Comparison of ENCODE assay signal across 8 cellular contexts in the genomic region with DNA sequence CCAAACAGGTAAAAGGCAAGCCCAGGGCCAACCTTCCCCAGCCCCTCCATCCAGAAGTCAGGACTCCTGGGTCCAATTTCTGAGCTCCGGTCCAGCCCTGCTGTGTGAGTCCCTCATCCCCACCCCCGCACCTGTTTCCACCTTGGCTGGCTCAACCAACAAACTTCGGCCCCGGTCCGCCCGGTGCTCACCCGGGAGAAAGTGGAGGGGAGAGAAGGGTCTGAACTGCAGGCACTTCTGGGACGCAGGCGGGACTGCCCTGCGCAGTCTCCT. TPM values are rescaled to one million over a fixed set of nuclear protein-coding genes. Genes with fewer than 3 reads are reported as not detected.
DNase-seq lines count a peak whose midpoint lies in the region; ATAC-seq and TF ChIP-seq lines count a peak whose summit lies in the region.

No MANE protein-coding gene starts in this region.

- peak overlapping the region; percentile 66 for H3K27ac Mint-ChIP-seq in activated naive CD8-positive, alpha-beta T cell treated with anti-CD3 and anti-CD28 coated beads, Interleukin-2, amount 50 U/mL, for 24 hours

- TF ChIP-seq EP300 in tibial nerve (IDR thresholded peaks at IDR 0.05), result no peak

- no peaks in the 10 kb centered on the region for H3K27me3 Mint-ChIP-seq in activated naive CD8-positive, alpha-beta T cell treated with anti-CD3 and anti-CD28 coated beads, Interleukin-2, amount 50 U/mL, for 24 hours

- H3K9me3 Mint-ChIP-seq in activated naive CD8-positive, alpha-beta T cell treated with anti-CD3 and anti-CD28 coated beads, Interleukin-2, amount 50 U/mL, for 24 hours, result no peaks in the 10 kb centered on the region

- H3K9me3 ChIP-seq in heart left ventricle (no peaks in the 10 kb centered on the region), tibial nerve (no peaks in the 10 kb centered on the region)

- H3K4me1 ChIP-seq in heart left ventricle (peaks cover 10 to 75% (median 43%) of the 10 kb centered on the region in 12 donors), tibial nerve (peaks cover 0 to 66% (median 25%) of the 10 kb centered on the region in 4 donors)

- 22 to 29% (median 22%) methylated on average over 10 of the region's 10 CpGs; no CpG with 5 or more reads in 1 of the 4 donors for WGBS in heart left ventricle, 4 donors
- WGBS in tibial nerve, 2 donors, result 17 to 33% methylated on average over 10 of the region's 10 CpGs

- no peaks in the 10 kb centered on the region for H3K36me3 ChIP-seq in heart left ventricle
- H3K36me3 ChIP-seq in tibial nerve, result no peaks in the 10 kb centered on the region

- H3K36me3 Mint-ChIP-seq in activated naive CD8-positive, alpha-beta T cell treated with anti-CD3 and anti-CD28 coated beads, Interleukin-2, amount 50 U/mL, for 24 hours (ENCODE audit: low read depth), result peaks cover 2% of the 10 kb centered on the region

- peaks cover 54% of the 10 kb centered on the region for H3K4me1 Mint-ChIP-seq in activated naive CD8-positive, alpha-beta T cell treated with anti-CD3 and anti-CD28 coated beads, Interleukin-2, amount 50 U/mL, for 24 hours

- peak overlapping the region; percentile 46 to 85 (median 80) for H3K4me3 ChIP-seq in heart left ventricle
- H3K4me3 ChIP-seq in tibial nerve, result peak overlapping the region; percentile 45 to 67 (median 49)

- H3K27ac ChIP-seq in heart left ventricle, result peak overlapping the region; percentile 72 to 96 (median 92)
- peak overlapping the region; percentile 61 to 89 (median 84) for H3K27ac ChIP-seq in tibial nerve

- DNase-seq in heart left ventricle, result no peak
- no peak for DNase-seq in Right ventricle myocardium inferior (ENCODE audit: missing footprints)
- no peak for DNase-seq in activated naive CD8-positive, alpha-beta T cell treated with anti-CD3 and anti-CD28 coated beads, Interleukin-2, amount 50 U/mL, for 24 hours
- no peak for DNase-seq in left colon
- DNase-seq in tibial nerve (ENCODE audit: low spot score in 2 of 2), result no peak
- no peak for DNase-seq in NCI-H2227 treated with DMSO at 0.1 percent for 48 hours (lab: John Stamatoyannopoulos, UW)
- DNase-seq in LoVo (ENCODE audit: low spot score), result no peak

- TF ChIP-seq CTCF in heart left ventricle (IDR thresholded peaks at IDR 0.05) (no peak), tibial nerve (IDR thresholded peaks at IDR 0.05) (no peak)

- ATAC-seq in heart left ventricle (no peak), Right ventricle myocardium inferior (no peak), left colon (peak; percentile 20), HG02642 (IDR thresholded peaks at IDR 0.05; ENCODE audit: poor library complexity, unreplicated experiment) (no peak)
- ATAC-seq in activated naive CD8-positive, alpha-beta T cell treated with anti-CD3 and anti-CD28 coated beads, Interleukin-2, amount 50 U/mL, for 24 hours, result peak; percentile 18

- peak overlapping the region; percentile 88 for H3K4me3 Mint-ChIP-seq in activated naive CD8-positive, alpha-beta T cell treated with anti-CD3 and anti-CD28 coated beads, Interleukin-2, amount 50 U/mL, for 24 hours

- TF ChIP-seq POLR2A in heart left ventricle (IDR thresholded peaks at IDR 0.05), result no peak
- TF ChIP-seq POLR2A in tibial nerve (IDR thresholded peaks at IDR 0.05), result no peak

- intact Hi-C loops in heart left ventricle (cut with DNase I), result loop anchor here in 5 of 10 donors (2.0 to 10.0 kb wide), 5 partner anchors 16 to 198 kb away; a partner anchor contains a TSS
- intact Hi-C loops in Right ventricle myocardium inferior (cut with DNase I), result loop anchor here (5.0 kb wide), 1 partner anchor 93 kb away; no protein-coding TSS in a partner anchor
- intact Hi-C loops in left colon (cut with DNase I, micrococcal nuclease), result no loop called here

- H3K27me3 ChIP-seq in heart left ventricle, result no peaks in the 10 kb centered on the region
- H3K27me3 ChIP-seq in tibial nerve, result no peaks in the 10 kb centered on the region

RNA-seq across cellular contexts. Expression of a gene that starts 0.5 kb away (rescaled TPM):
- total RNA-seq in heart left ventricle (10 to 100 TPM in 7 of 9 donors, 1 to 10 TPM in 2; 6.3 to 49.4 (median 14.1) TPM), Right ventricle myocardium inferior (17.9 TPM), left colon (10 to 100 TPM; 11.6 to 12.8 TPM), tibial nerve (10 to 100 TPM; 33.1 to 99.0 (median 73.5) TPM)
- polyA plus RNA-seq in heart left ventricle, result 10 to 100 TPM; 11.7 to 18.3 TPM

RNA-seq across cellular contexts. Expression of a gene that starts 33.3 kb away (rescaled TPM):
- total RNA-seq in heart left ventricle, result not detected
- under 1 TPM in 1 of 2 donors, not detected in 1; 0.19 TPM for polyA plus RNA-seq in heart left ventricle
- total RNA-seq in Right ventricle myocardium inferior, result not detected
- total RNA-seq in left colon, result not detected
- not detected for total RNA-seq in tibial nerve

RNA-seq across cellular contexts. Expression of a gene that starts 36.8 kb away (rescaled TPM):
- total RNA-seq in heart left ventricle, result 10 to 100 TPM; 11.8 to 37.9 (median 21.9) TPM
- polyA plus RNA-seq in heart left ventricle, result 10 to 100 TPM; 16.7 to 25.9 TPM
- total RNA-seq in Right ventricle myocardium inferior, result 38.2 TPM
- total RNA-seq in left colon, result 10 to 100 TPM in 1 of 2 donors, 1 to 10 TPM in 1; 9.0 to 12.2 TPM
- 10 to 100 TPM; 40.2 to 59.2 (median 48.8) TPM for total RNA-seq in tibial nerve

RNA-seq across cellular contexts. Expression of a gene that starts 39.2 kb away (rescaled TPM):
- total RNA-seq in heart left ventricle, result 1 to 10 TPM; 1.1 to 4.9 (median 2.7) TPM
- 1 to 10 TPM; 1.2 to 7.6 TPM for polyA plus RNA-seq in heart left ventricle
- total RNA-seq in Right ventricle myocardium inferior, result 3.4 TPM
- total RNA-seq in left colon, result 1 to 10 TPM in 1 of 2 donors, under 1 TPM in 1; 0.92 to 2.3 TPM
- 10 to 100 TPM in 3 of 4 donors, 1 to 10 TPM in 1; 6.6 to 23.5 (median 14.1) TPM for total RNA-seq in tibial nerve

RNA-seq across cellular contexts. Expression of a gene that starts 47.7 kb away (rescaled TPM):
- total RNA-seq in heart left ventricle (10 to 100 TPM; 23.0 to 36.1 (median 31.8) TPM), Right ventricle myocardium inferior (35.4 TPM), left colon (10 to 100 TPM; 15.9 to 18.2 TPM), tibial nerve (10 to 100 TPM; 16.0 to 38.7 (median 20.7) TPM)
- 10 to 100 TPM; 16.0 to 19.3 TPM for polyA plus RNA-seq in heart left ventricle

Comparison
In these comparisons a context has a peak if more than half of its experiments do, and no peak if none do; other contexts are left out.
1. ATAC-seq: peak in activated naive CD8-positive, alpha-beta T cell treated with anti-CD3 and anti-CD28 coated beads, Interleukin-2, amount 50 U/mL, for 24 hours (single experiment) and left colon (single experiment); none in heart left ventricle (0 of 4), Right ventricle myocardium inferior (single experiment) and HG02642 (single experiment).